Comparison of ENCODE assay signal across 11 cellular contexts in genomic region chr5:151037561-151038291, GRCh38. TPM values are rescaled to one million over a fixed set of nuclear protein-coding genes. Genes with fewer than 3 reads are reported as not detected.
DNase-seq lines count a peak whose midpoint lies in the region; ATAC-seq and TF ChIP-seq lines count a peak whose summit lies in the region.
"Had no signal": no experiment of that assay in that cellular context is flagged by ENCODE, and none has a peak within 500 bp of the region (broad histone marks: within the 10 kb centered on the region; RNA-seq: fewer than 3 reads in every experiment).

No MANE protein-coding gene starts in this region.

- peaks cover 57% of the 10 kb centered on the region for H3K36me3 Mint-ChIP-seq in activated naive CD4-positive, alpha-beta T cell treated with anti-CD3 and anti-CD28 coated beads for 36 hours (ENCODE audit: low read depth)
- H3K36me3 Mint-ChIP-seq in nephron (ENCODE audit: low read depth) = peaks cover 54% of the 10 kb centered on the region

- peaks cover 0 to 2% of the 10 kb centered on the region in 2 donors for H3K36me3 ChIP-seq in uterus

- peaks cover 0 to 6% of the 10 kb centered on the region in 2 donors for H3K4me1 ChIP-seq in uterus

- no peak overlapping the region for H3K4me3 ChIP-seq in fibroblast of mammary gland (ENCODE audit: control insufficient read depth, low read depth, low read length)
- H3K4me3 ChIP-seq in uterus = no peak overlapping the region

- no peak for DNase-seq in activated naive CD4-positive, alpha-beta T cell treated with anti-CD3 and anti-CD28 coated beads for 36 hours
- no peak for DNase-seq in activated naive CD4-positive, alpha-beta T cell (lab: John Stamatoyannopoulos, UW)
- DNase-seq in fibroblast of mammary gland (ENCODE audit: low read depth) (peak; percentile 68), uterus (peak; percentile 58 to 71), occipital lobe (lab: John Stamatoyannopoulos, UW) (no peak)
- DNase-seq: NCI-H446; stimulated activated CD4-positive, alpha-beta T cell treated with anti-CD3 and anti-CD28 coated beads, Interleukin-4, amount 100 ng/mL, for 1 hour had no signal

- peaks cover 11% of the 10 kb centered on the region for H3K4me1 Mint-ChIP-seq in activated naive CD4-positive, alpha-beta T cell treated with anti-CD3 and anti-CD28 coated beads for 36 hours (ENCODE audit: low read depth)
- peaks cover 23% of the 10 kb centered on the region for H3K4me1 Mint-ChIP-seq in nephron
- H3K4me1 Mint-ChIP-seq: B cell had no signal

- CTCF ChIA-PET in activated naive CD4-positive, alpha-beta T cell treated with anti-CD3 and anti-CD28 coated beads for 36 hours (lab: Charles Lee) = interaction anchor here (0.7 to 1.2 kb wide), 3 partner anchors 127 to 862 kb away, joined by 3 to 4 read pairs (median 3); no protein-coding TSS in a partner anchor

- H3K9me3 Mint-ChIP-seq in activated naive CD4-positive, alpha-beta T cell treated with anti-CD3 and anti-CD28 coated beads for 36 hours = no peaks in the 10 kb centered on the region
- no peaks in the 10 kb centered on the region for H3K9me3 Mint-ChIP-seq in nephron

- no peaks in the 10 kb centered on the region for H3K9me3 ChIP-seq in uterus

- intact Hi-C loops in activated naive CD4-positive, alpha-beta T cell treated with anti-CD3 and anti-CD28 coated beads for 36 hours (cut with micrococcal nuclease) = no loop called here
- intact Hi-C loops in uterus (cut with DNase I; ENCODE audit: low total_unique reads) = no loop called here

- peak overlapping the region; percentile 67 to 86 for H3K27ac ChIP-seq in uterus

- peak overlapping the region; percentile 2 for H3K27ac Mint-ChIP-seq in activated naive CD4-positive, alpha-beta T cell treated with anti-CD3 and anti-CD28 coated beads for 36 hours
- peak overlapping the region; percentile 77 to 94 (median 87) for H3K27ac Mint-ChIP-seq in nephron
- H3K27ac Mint-ChIP-seq: B cell had no signal

- TF ChIP-seq POLR2A in uterus (IDR thresholded peaks at IDR 0.05) = no peak

- ATAC-seq in HG03196 (IDR thresholded peaks at IDR 0.05; ENCODE audit: unreplicated experiment) (no peak), GM18861 (IDR thresholded peaks at IDR 0.05; ENCODE audit: unreplicated experiment) (no peak)

- no peaks in the 10 kb centered on the region for H3K27me3 ChIP-seq in uterus

- TF ChIP-seq CTCF in fibroblast of mammary gland (conservative IDR thresholded peaks at IDR 0.05; ENCODE audit: control insufficient read depth, insufficient read depth, low read depth, low read length) = no peak
- TF ChIP-seq CTCF in nephron (IDR thresholded peaks at IDR 0.05; ENCODE audit: unreplicated experiment in 3 of 3) = no peak
- TF ChIP-seq CTCF in uterus (IDR thresholded peaks at IDR 0.05) = no peak

- H3K27me3 Mint-ChIP-seq in activated naive CD4-positive, alpha-beta T cell treated with anti-CD3 and anti-CD28 coated beads for 36 hours (ENCODE audit: low read depth) = no peaks in the 10 kb centered on the region
- H3K27me3 Mint-ChIP-seq in nephron (ENCODE audit: low read depth) = no peaks in the 10 kb centered on the region
- H3K27me3 Mint-ChIP-seq: B cell had no signal

- no peak overlapping the region for H3K4me3 Mint-ChIP-seq in activated naive CD4-positive, alpha-beta T cell treated with anti-CD3 and anti-CD28 coated beads for 36 hours
- H3K4me3 Mint-ChIP-seq in nephron = no peak overlapping the region
- H3K4me3 Mint-ChIP-seq: B cell had no signal

RNA-seq across cellular contexts. Expression of gene GPX3, which starts 17.3 kb away (rescaled TPM):
- not detected for total RNA-seq in activated naive CD4-positive, alpha-beta T cell treated with anti-CD3 and anti-CD28 coated beads for 36 hours
- 1,000 to 10,000 TPM in 1 of 4 donors, 100 to 1,000 TPM in 2, 1 to 10 TPM in 1; 5.7 to 1,241 (median 263) TPM for total RNA-seq in uterus
- 12.3 TPM for total RNA-seq in occipital lobe
- total RNA-seq: B cell had no signal

RNA-seq across cellular contexts. Expression of gene TNIP1, which starts 43.1 kb away (rescaled TPM):
- total RNA-seq in activated naive CD4-positive, alpha-beta T cell treated with anti-CD3 and anti-CD28 coated beads for 36 hours = 100 to 1,000 TPM; 238 to 263 TPM
- total RNA-seq in uterus (10 to 100 TPM; 35.6 to 70.8 (median 50.7) TPM), occipital lobe (18.1 TPM)

Comparison
In these comparisons a context has a peak if more than half of its experiments do, and no peak if none do; other contexts are left out.
1. DNase-seq: peak in fibroblast of mammary gland (single experiment) and uterus (2 of 2); none in activated naive CD4-positive, alpha-beta T cell treated with anti-CD3 and anti-CD28 coated beads for 36 hours (single experiment), activated naive CD4-positive, alpha-beta T cell (0 of 4) and occipital lobe (single experiment).
2. RNA of gene GPX3, which starts 17.3 kb away (total RNA-seq): 5.7 to 1,241 TPM in uterus and 12.3 TPM in occipital lobe (single experiment); not detected in activated naive CD4-positive, alpha-beta T cell treated with anti-CD3 and anti-CD28 coated beads for 36 hours; every median in the first group is over 4 times any median in the second.